1 cellular context compared by ENCODE assay signal in genomic region chr4:183185018-183185417, GRCh38.
TF ChIP-seq lines count a peak whose summit lies in the region.

No MANE protein-coding gene starts in this region.

TF ChIP-seq in GM23338, 12 proteins besides CTCF, POLR2A, EP300 and RAD21 (continued from another document):
- TF ChIP-seq ZNF462 (CRISPR knock-in tag; IDR thresholded peaks at IDR 0.05) (no peak), NANOG (IDR thresholded peaks at IDR 0.05; ENCODE audit: borderline replicate concordance) (no peak), ETS1 (IDR thresholded peaks at IDR 0.05) (no peak), POLR2AphosphoS5 (IDR thresholded peaks at IDR 0.05; ENCODE audit: low read depth) (no peak)
